In genomic region chr1:202806845-202807366, GRCh38 we compare ENCODE assay signal across 8 cellular contexts. TPM values are rescaled to one million over a fixed set of nuclear protein-coding genes. Genes with fewer than 3 reads are reported as not detected.
DNase-seq lines count a peak whose midpoint lies in the region; ATAC-seq and TF ChIP-seq lines count a peak whose summit lies in the region.

No MANE protein-coding gene starts in this region.

- ATAC-seq in GM18858 (IDR thresholded peaks at IDR 0.05; ENCODE audit: unreplicated experiment) = no peak

- intact Hi-C loops in left ventricle myocardium inferior (cut with micrococcal nuclease) = no loop called here

- H3K27ac ChIP-seq in left ventricle myocardium inferior (replicated peaks) = peak overlapping the region; percentile 81

- no peaks in the 10 kb centered on the region for H3K9me3 Mint-ChIP-seq in activated naive CD4-positive, alpha-beta T cell treated with anti-CD3 and anti-CD28 coated beads, Interleukin-2, amount 10 ng/mL, durations not matched to agents 7 days and 5 days
- H3K9me3 Mint-ChIP-seq in progenitor cell of endocrine pancreas (ENCODE audit: low read depth) = no peaks in the 10 kb centered on the region

- CTCF ChIA-PET in activated naive CD4-positive, alpha-beta T cell treated with anti-CD3 and anti-CD28 coated beads, Interleukin-2, amount 10 ng/mL, durations not matched to agents 7 days and 5 days (lab: Charles Lee) = no interaction called here

- H3K4me3 ChIP-seq in left ventricle myocardium inferior = peak overlapping the region; percentile 100

- peak overlapping the region; percentile 72 for H3K4me3 Mint-ChIP-seq in activated naive CD4-positive, alpha-beta T cell treated with anti-CD3 and anti-CD28 coated beads, Interleukin-2, amount 10 ng/mL, durations not matched to agents 7 days and 5 days
- H3K4me3 Mint-ChIP-seq in progenitor cell of endocrine pancreas (ENCODE audit: low read depth) = peak overlapping the region; percentile 92

- no peaks in the 10 kb centered on the region for H3K9me3 ChIP-seq in left ventricle myocardium inferior (replicated peaks)

- DNase-seq in GF-D8 (lab: John Stamatoyannopoulos, UW) = peak; percentile 45
- DNase-seq in NCI-H1105 (lab: John Stamatoyannopoulos, UW) = peak; percentile 5
- peak; percentile 38 for DNase-seq in activated naive CD4-positive, alpha-beta T cell treated with anti-CD3 and anti-CD28 coated beads, Interleukin-2, amount 10 ng/mL, durations not matched to agents 7 days and 5 days
- peak; percentile 18 for DNase-seq in left ventricle myocardium inferior
- DNase-seq in progenitor cell of endocrine pancreas (ENCODE audit: low spot score, unreplicated experiment) = no peak
- DNase-seq in NK-92 treated with Interleukin-12 subunit alpha and Interleukin-12 subunit beta, amount 100 ng/mL, for 24 hours (lab: John Stamatoyannopoulos, UW) = no peak
- no peak for DNase-seq in NCI-H128 (lab: John Stamatoyannopoulos, UW; ENCODE audit: unreplicated experiment)

- H3K27me3 ChIP-seq in left ventricle myocardium inferior (ENCODE audit: low read depth) = no peaks in the 10 kb centered on the region

- TF ChIP-seq CTCF in left ventricle myocardium inferior (IDR thresholded peaks at IDR 0.05; ENCODE audit: borderline replicate concordance) (no peak), progenitor cell of endocrine pancreas (IDR thresholded peaks at IDR 0.05; ENCODE audit: unreplicated experiment) (no peak)

- H3K27me3 Mint-ChIP-seq in activated naive CD4-positive, alpha-beta T cell treated with anti-CD3 and anti-CD28 coated beads, Interleukin-2, amount 10 ng/mL, durations not matched to agents 7 days and 5 days = peaks cover 19% of the 10 kb centered on the region
- H3K27me3 Mint-ChIP-seq in progenitor cell of endocrine pancreas = peaks cover 8% of the 10 kb centered on the region

- no peaks in the 10 kb centered on the region for H3K36me3 ChIP-seq in left ventricle myocardium inferior

- H3K4me1 ChIP-seq in left ventricle myocardium inferior = peaks cover 77% of the 10 kb centered on the region

- H3K27ac Mint-ChIP-seq in activated naive CD4-positive, alpha-beta T cell treated with anti-CD3 and anti-CD28 coated beads, Interleukin-2, amount 10 ng/mL, durations not matched to agents 7 days and 5 days = peak overlapping the region; percentile 88
- H3K27ac Mint-ChIP-seq in progenitor cell of endocrine pancreas = peak overlapping the region; percentile 95

- peaks cover 64% of the 10 kb centered on the region for H3K4me1 Mint-ChIP-seq in activated naive CD4-positive, alpha-beta T cell treated with anti-CD3 and anti-CD28 coated beads, Interleukin-2, amount 10 ng/mL, durations not matched to agents 7 days and 5 days
- H3K4me1 Mint-ChIP-seq in progenitor cell of endocrine pancreas (ENCODE audit: low read depth) = peaks cover 29% of the 10 kb centered on the region

- peaks cover 2% of the 10 kb centered on the region for H3K36me3 Mint-ChIP-seq in activated naive CD4-positive, alpha-beta T cell treated with anti-CD3 and anti-CD28 coated beads, Interleukin-2, amount 10 ng/mL, durations not matched to agents 7 days and 5 days
- H3K36me3 Mint-ChIP-seq in progenitor cell of endocrine pancreas (ENCODE audit: insufficient read depth) = no peaks in the 10 kb centered on the region

RNA-seq across cellular contexts. Expression of gene KDM5B, which starts 1.3 kb away (rescaled TPM):
- 11.9 TPM for total RNA-seq in left ventricle myocardium inferior
- total RNA-seq in progenitor cell of endocrine pancreas = 312 and 316 TPM in 2 replicates

RNA-seq across cellular contexts. Expression of gene PCAT6, which starts 3.8 kb away (rescaled TPM):
- total RNA-seq in left ventricle myocardium inferior = 1.0 TPM
- total RNA-seq in progenitor cell of endocrine pancreas = 5.6 and 5.7 TPM in 2 replicates

Comparison
In these comparisons a context has a peak if more than half of its experiments do, and no peak if none do; other contexts are left out.
1. DNase-seq: peak in GF-D8 (single experiment), NCI-H1105 (single experiment), activated naive CD4-positive, alpha-beta T cell treated with anti-CD3 and anti-CD28 coated beads, Interleukin-2, amount 10 ng/mL, durations not matched to agents 7 days and 5 days (single experiment) and left ventricle myocardium inferior (single experiment); none in progenitor cell of endocrine pancreas (single experiment), NK-92 treated with Interleukin-12 subunit alpha and Interleukin-12 subunit beta, amount 100 ng/mL, for 24 hours (single experiment) and NCI-H128 (single experiment).
2. RNA of gene KDM5B, which starts 1.3 kb away (total RNA-seq): 312 to 316 TPM in progenitor cell of endocrine pancreas; 11.9 TPM in left ventricle myocardium inferior (single experiment); every median in the first group is over 10 times any median in the second.